In genomic region chr4:154164931-154165839, GRCh38 we compare ENCODE assay signal across 8 cellular contexts.
DNase-seq lines count a peak whose midpoint lies in the region; ATAC-seq and TF ChIP-seq lines count a peak whose summit lies in the region.

No MANE protein-coding gene starts in this region.

- H3K36me3 ChIP-seq in neuronal stem cell (replicated peaks in 1 of 2; ENCODE audit: control insufficient read depth in 2 of 2, insufficient read depth in 2 of 2, low read length in 2 of 2): no peaks in the 10 kb centered on the region

- no peaks in the 10 kb centered on the region for H3K27me3 ChIP-seq in neuronal stem cell (ENCODE audit: control insufficient read depth in 3 of 3, insufficient read depth in 3 of 3, low read depth in 1 of 3, low read length in 3 of 3)

- H2AFZ ChIP-seq in neuronal stem cell (ENCODE audit: low read length): no peak overlapping the region

- H3K23ac ChIP-seq in neuronal stem cell (ENCODE audit: low read depth, low read length, poor library complexity): no peak overlapping the region

- peak; percentile 96 for DNase-seq in AG09319 (ENCODE audit: extremely low read depth, low read depth)
- DNase-seq in choroid plexus epithelial cell (ENCODE audit: low read depth): peak; percentile 88
- DNase-seq in stromal cell of bone marrow (ENCODE audit: low read depth): peak; percentile 89
- DNase-seq in globus pallidus (ENCODE audit: low spot score): no peak
- no peak for DNase-seq in DMS153 (lab: John Stamatoyannopoulos, UW)
- no peak for DNase-seq in neuronal stem cell (ENCODE audit: low spot score)

- H2BK5ac ChIP-seq in neuronal stem cell (ENCODE audit: low read length): no peak overlapping the region

- no peak overlapping the region for H2BK120ac ChIP-seq in neuronal stem cell (ENCODE audit: low read depth, low read length)

- peaks cover 0 to 6% of the 10 kb centered on the region in 2 donors for H3K4me1 ChIP-seq in neuronal stem cell (ENCODE audit: control insufficient read depth in 2 of 2, insufficient read depth in 1 of 2, low read depth in 1 of 2, low read length in 2 of 2)

- H3K4me2 ChIP-seq in neuronal stem cell (ENCODE audit: insufficient read depth, low read length, poor library complexity, severe bottlenecking): no peak overlapping the region

- H3K18ac ChIP-seq in neuronal stem cell (ENCODE audit: low read length): no peak overlapping the region

- H3K14ac ChIP-seq in neuronal stem cell (ENCODE audit: low read length): no peak overlapping the region

- H3K9me3 ChIP-seq in neuronal stem cell (replicated peaks in 1 of 2; ENCODE audit: control insufficient read depth in 2 of 2, insufficient read depth in 1 of 2, low read depth in 1 of 2, low read length in 2 of 2): peaks cover 0 to 2% of the 10 kb centered on the region in 2 donors

- H3K27ac ChIP-seq in neuronal stem cell (replicated peaks; ENCODE audit: low read length): no peak overlapping the region

- TF ChIP-seq CTCF in AG09319 (IDR thresholded peaks at IDR 0.05; ENCODE audit: low read depth, low read length): no peak
- TF ChIP-seq CTCF in choroid plexus epithelial cell (conservative IDR thresholded peaks at IDR 0.05; ENCODE audit: low read depth, low read length): no peak

- no peak overlapping the region for H4K8ac ChIP-seq in neuronal stem cell (ENCODE audit: low read depth, low read length)

- WGBS in neuronal stem cell (ENCODE audit: extremely low coverage in 2 of 2, insufficient read length in 2 of 2, insufficient replicate concordance in 1 of 2), 2 donors: no CpG with 5 or more reads among the region's 1 CpG

- H2BK12ac ChIP-seq in neuronal stem cell (ENCODE audit: low read length): no peak overlapping the region

- no peak overlapping the region for H2BK15ac ChIP-seq in neuronal stem cell (ENCODE audit: low read length)

- H3K9ac ChIP-seq in neuronal stem cell (ENCODE audit: low read depth, low read length, poor library complexity): no peak overlapping the region

- H3K4me3 ChIP-seq in choroid plexus epithelial cell (ENCODE audit: low read depth, low read length): no peak overlapping the region
- no peak overlapping the region for H3K4me3 ChIP-seq in neuronal stem cell (ENCODE audit: low read length in 2 of 2)

- no peak overlapping the region for H4K91ac ChIP-seq in neuronal stem cell (ENCODE audit: low read depth, low read length, poor library complexity)

- no peak overlapping the region for H3K4ac ChIP-seq in neuronal stem cell (ENCODE audit: low read length)

- H2AK5ac ChIP-seq in neuronal stem cell (ENCODE audit: low read depth, low read length): no peak overlapping the region

- no peaks in the 10 kb centered on the region for H3K79me1 ChIP-seq in neuronal stem cell (ENCODE audit: low read depth, low read length)

- ATAC-seq in GM19438 (IDR thresholded peaks at IDR 0.05; ENCODE audit: low read depth, unreplicated experiment) (peak; percentile 69), HG03460 (IDR thresholded peaks at IDR 0.05; ENCODE audit: unreplicated experiment) (peak; percentile 76)

Comparison
In these comparisons a context has a peak if more than half of its experiments do, and no peak if none do; other contexts are left out.
1. DNase-seq: peak in AG09319 (single experiment), choroid plexus epithelial cell (single experiment) and stromal cell of bone marrow (single experiment); none in globus pallidus (single experiment), DMS153 (single experiment) and neuronal stem cell (single experiment).